16 cellular contexts compared by ENCODE assay signal in genomic region chr17:40463122-40463550, GRCh38. TPM values are rescaled to one million over a fixed set of nuclear protein-coding genes. Genes with fewer than 3 reads are reported as not detected.
DNase-seq lines count a peak whose midpoint lies in the region; ATAC-seq and TF ChIP-seq lines count a peak whose summit lies in the region.
"Had no signal": no experiment of that assay in that cellular context is flagged by ENCODE, and none has a peak within 500 bp of the region (broad histone marks: within the 10 kb centered on the region; RNA-seq: fewer than 3 reads in every experiment).

No MANE protein-coding gene starts in this region.

- ATAC-seq in sciatic nerve (peak; percentile 28), GM18867 (IDR thresholded peaks at IDR 0.05; ENCODE audit: unreplicated experiment) (no peak), HG03432 (IDR thresholded peaks at IDR 0.05; ENCODE audit: unreplicated experiment) (no peak)
- ATAC-seq: PC-3, T-cell had no signal

- no peaks in the 10 kb centered on the region for H3K36me3 ChIP-seq in H7 (replicated peaks; ENCODE audit: control insufficient read depth, insufficient read depth, low read length)

- no peak overlapping the region for H3K4me3 ChIP-seq in H7 (ENCODE audit: insufficient read depth, low read depth, low read length)
- no peak overlapping the region for H3K4me3 ChIP-seq in choroid plexus epithelial cell (ENCODE audit: low read depth, low read length)

- DNase-seq in H7: peak; percentile 82
- peak; percentile 73 for DNase-seq in choroid plexus epithelial cell (ENCODE audit: low read depth)
- DNase-seq in left kidney (ENCODE audit: low read depth, low spot score): peak; percentile 86
- peak; percentile 70 for DNase-seq in sciatic nerve (ENCODE audit: low spot score)
- no peak for DNase-seq in posterior cingulate gyrus
- DNase-seq in DMS53 (lab: John Stamatoyannopoulos, UW): no peak
- DNase-seq: activated CD4-positive, CD25-positive, alpha-beta regulatory T cell treated with anti-CD3 and anti-CD28 coated beads, Interleukin-2, amount 50 U/mL, for 72 hours; AML-193; brain microvascular endothelial cell; Karpas-422; NCI-H1417 treated with DMSO at 0.1 percent for 48 hours; NCI-H446; T-cell had no signal

- H3K27me3 ChIP-seq in H7 (ENCODE audit: control insufficient read depth, insufficient read depth, low read length): no peaks in the 10 kb centered on the region
- H3K27me3 ChIP-seq: brain microvascular endothelial cell had no signal

- intact Hi-C loops in sciatic nerve (cut with DNase I): no loop called here
- intact Hi-C loops in posterior cingulate gyrus (cut with DNase I): no loop called here

- no peak for TF ChIP-seq CTCF in choroid plexus epithelial cell (conservative IDR thresholded peaks at IDR 0.05; ENCODE audit: low read depth, low read length)

RNA-seq across cellular contexts. Expression of gene IGFBP4, which starts 19.9 kb away (rescaled TPM):
- total RNA-seq in H7 (2014; rRNA removed; shearing (Covaris generic)): 24.6 and 31.8 TPM in 2 replicates
- 680 TPM for total RNA-seq in sciatic nerve

RNA-seq across cellular contexts. Expression of gene TNS4, which starts 38.3 kb away (rescaled TPM):
- total RNA-seq in H7 (2014; rRNA removed; shearing (Covaris generic)): 0.14 and 0.18 TPM in 2 replicates
- 0.36 TPM for total RNA-seq in sciatic nerve

RNA-seq across cellular contexts. Expression of gene TOP2A, which starts 45.4 kb away (rescaled TPM):
- 159 and 249 TPM in 2 replicates for total RNA-seq in H7 (2014; rRNA removed; shearing (Covaris generic))
- total RNA-seq in sciatic nerve: 1.4 TPM

Comparison
In these comparisons a context has a peak if more than half of its experiments do, and no peak if none do; other contexts are left out.
1. DNase-seq: peak in H7 (single experiment), choroid plexus epithelial cell (single experiment), left kidney (single experiment) and sciatic nerve (single experiment); none in posterior cingulate gyrus (0 of 10) and DMS53 (single experiment).
2. RNA of gene IGFBP4, which starts 19.9 kb away (total RNA-seq): 680 TPM in sciatic nerve (single experiment); 24.6 to 31.8 TPM in H7; every median in the first group is over 10 times any median in the second.
3. RNA of gene TOP2A, which starts 45.4 kb away (total RNA-seq): 159 to 249 TPM in H7; 1.4 TPM in sciatic nerve (single experiment); every median in the first group is over 10 times any median in the second.